ENCODE assay signal across 8 cellular contexts in the genomic region with DNA sequence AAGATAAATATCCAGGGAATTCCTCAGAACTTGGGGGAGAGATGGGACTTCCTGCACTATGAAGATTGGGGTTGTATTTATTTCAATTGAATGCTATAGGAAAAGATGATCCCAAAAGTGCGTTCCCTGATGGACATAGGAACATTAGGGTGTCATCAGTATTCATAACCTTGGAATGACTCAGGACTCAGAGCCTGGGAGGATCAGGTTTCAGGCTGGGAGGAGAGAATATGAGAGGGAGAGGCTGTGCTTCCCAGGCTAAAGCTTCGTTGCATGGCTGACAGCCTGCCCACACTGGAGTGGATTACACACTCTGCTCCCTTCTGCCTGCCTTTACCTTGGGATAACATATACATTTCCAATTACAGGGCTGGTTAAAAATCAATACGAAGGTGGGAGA.
DNase-seq lines count a peak whose midpoint lies in the region; ATAC-seq and TF ChIP-seq lines count a peak whose summit lies in the region.

No MANE protein-coding gene starts in this region.

- CTCF ChIA-PET in SK-N-SH (lab: Yijun Ruan, JAX), result interaction anchor here (1.0 kb wide), 1 partner anchor 27 kb away, joined by 4 read pairs; no protein-coding TSS in a partner anchor

- H3K4me2 ChIP-seq in SK-N-SH, result 0 out of 2 replicates have a peak overlapping the region, but pooled peaks have one; percentile 22

- H3K36me3 ChIP-seq in left ventricle myocardium inferior, result no peaks in the 10 kb centered on the region
- no peaks in the 10 kb centered on the region for H3K36me3 ChIP-seq in SK-N-SH (replicated peaks in 1 of 2; ENCODE audit: control insufficient read depth in 1 of 2, insufficient read depth in 2 of 2, low read length in 1 of 2)

- H3K4me3 ChIP-seq in left ventricle myocardium inferior (no peak overlapping the region), SK-N-SH (ENCODE audit: low read depth in 2 of 2, low read length in 1 of 2) (no peak overlapping the region)

- peak; percentile 60 for ATAC-seq in Right ventricle myocardium inferior
- peak; percentile 72 to 96 for ATAC-seq in left cardiac atrium

- 13% methylated on average over 3 of the region's 3 CpGs for WGBS in SK-N-SH (ENCODE audit: low lambda C conversion rate)

- peak overlapping the region; percentile 27; the same call in 1 of the 2 replicates for H3K9ac ChIP-seq in SK-N-SH

- intact Hi-C loops in Right ventricle myocardium inferior (cut with DNase I), result no loop called here
- intact Hi-C loops in left ventricle myocardium inferior (cut with micrococcal nuclease), result no loop called here
- intact Hi-C loops in left cardiac atrium (cut with DNase I), result no loop called here

- DNase-seq in Right ventricle myocardium inferior (ENCODE audit: missing footprints), result no peak
- DNase-seq in left ventricle myocardium inferior, result no peak
- DNase-seq in SK-N-SH, result peak; percentile 20
- no peak for DNase-seq in left cardiac atrium
- no peak for DNase-seq in activated T-cell treated with anti-CD3 and anti-CD28 coated beads for 4 hours
- DNase-seq in HT-29 (ENCODE audit: low spot score), result no peak
- DNase-seq in NCI-H1092 treated with DMSO at 0.1 percent for 48 hours (lab: John Stamatoyannopoulos, UW), result no peak
- no peak for DNase-seq in stimulated activated CD4-positive, alpha-beta T cell treated with anti-CD3 and anti-CD28 coated beads, Interleukin-1b, Interleukin-23, amount 100 ng/mL, for 48 hours

- H2AFZ ChIP-seq in SK-N-SH (ENCODE audit: low read depth), result peak overlapping the region; percentile 94; the same call in 1 of the 2 replicates

- H3K27ac ChIP-seq in left ventricle myocardium inferior (replicated peaks) (no peak overlapping the region), SK-N-SH (ENCODE audit: low read depth in 2 of 2, low read length in 1 of 2) (peak overlapping the region; percentile 40 to 73; a peak in 3 of 4 replicates)

- TF ChIP-seq RAD21 in SK-N-SH (IDR thresholded peaks at IDR 0.05; ENCODE audit: low read length), result no peak

- no peaks in the 10 kb centered on the region for H3K9me2 ChIP-seq in SK-N-SH

- H3K9me3 ChIP-seq in left ventricle myocardium inferior (replicated peaks) (no peaks in the 10 kb centered on the region), SK-N-SH (no peaks in the 10 kb centered on the region)

- H3K4me1 ChIP-seq in left ventricle myocardium inferior (no peaks in the 10 kb centered on the region), SK-N-SH (ENCODE audit: control insufficient read depth in 1 of 2, insufficient read depth in 2 of 2, low read depth in 1 of 2, low read length in 1 of 2) (peaks cover 8 to 9% of the 10 kb centered on the region in 2 experiments; a peak in 2 of 4 replicates)

- no peaks in the 10 kb centered on the region for H4K20me1 ChIP-seq in SK-N-SH (ENCODE audit: insufficient read depth)

- H3K27me3 ChIP-seq in left ventricle myocardium inferior (ENCODE audit: low read depth) (no peaks in the 10 kb centered on the region), SK-N-SH (ENCODE audit: insufficient read depth) (no peaks in the 10 kb centered on the region)

- TF ChIP-seq EP300 in SK-N-SH (IDR thresholded peaks at IDR 0.05; ENCODE audit: borderline replicate concordance in 1 of 2, low read depth in 1 of 2, low read length in 1 of 2), result no peak

- POLR2A ChIA-PET in SK-N-SH (lab: Yijun Ruan, JAX), result no interaction called here

- no peaks in the 10 kb centered on the region for H3F3A ChIP-seq in SK-N-SH (replicated peaks; ENCODE audit: insufficient read depth)

- no peak for TF ChIP-seq CTCF in left ventricle myocardium inferior (IDR thresholded peaks at IDR 0.05; ENCODE audit: borderline replicate concordance)
- no peak for TF ChIP-seq CTCF in SK-N-SH (IDR thresholded peaks at IDR 0.05)

- no peaks in the 10 kb centered on the region for H3K79me2 ChIP-seq in SK-N-SH (ENCODE audit: insufficient read depth)

TF ChIP-seq in SK-N-SH, 30 proteins besides CTCF, POLR2A, EP300 and RAD21:
- TF ChIP-seq RXRA (IDR thresholded peaks at IDR 0.05; ENCODE audit: borderline replicate concordance, low read depth), result no peak
- no peak for TF ChIP-seq TAF1 (IDR thresholded peaks at IDR 0.05; ENCODE audit: borderline replicate concordance, low read depth, low read length)
- no peak for TF ChIP-seq RFX5 (IDR thresholded peaks at IDR 0.05; ENCODE audit: low read length)
- no peak for TF ChIP-seq SMC3 (IDR thresholded peaks at IDR 0.05; ENCODE audit: low read depth, low read length)
- no peak for TF ChIP-seq TCF12 (IDR thresholded peaks at IDR 0.05)
- TF ChIP-seq GATA2 (CRISPR knock-in tag; IDR thresholded peaks at IDR 0.05), result no peak
- TF ChIP-seq USF2 (IDR thresholded peaks at IDR 0.05; ENCODE audit: borderline replicate concordance, low read depth, low read length), result no peak
- TF ChIP-seq NRF1 (IDR thresholded peaks at IDR 0.05; ENCODE audit: low read depth, low read length), result no peak
- TF ChIP-seq POLR2AphosphoS5 (IDR thresholded peaks at IDR 0.05; ENCODE audit: low read depth, low read length), result no peak
- no peak for TF ChIP-seq RCOR1 (IDR thresholded peaks at IDR 0.05; ENCODE audit: low read length)
- TF ChIP-seq, protein P1, sequence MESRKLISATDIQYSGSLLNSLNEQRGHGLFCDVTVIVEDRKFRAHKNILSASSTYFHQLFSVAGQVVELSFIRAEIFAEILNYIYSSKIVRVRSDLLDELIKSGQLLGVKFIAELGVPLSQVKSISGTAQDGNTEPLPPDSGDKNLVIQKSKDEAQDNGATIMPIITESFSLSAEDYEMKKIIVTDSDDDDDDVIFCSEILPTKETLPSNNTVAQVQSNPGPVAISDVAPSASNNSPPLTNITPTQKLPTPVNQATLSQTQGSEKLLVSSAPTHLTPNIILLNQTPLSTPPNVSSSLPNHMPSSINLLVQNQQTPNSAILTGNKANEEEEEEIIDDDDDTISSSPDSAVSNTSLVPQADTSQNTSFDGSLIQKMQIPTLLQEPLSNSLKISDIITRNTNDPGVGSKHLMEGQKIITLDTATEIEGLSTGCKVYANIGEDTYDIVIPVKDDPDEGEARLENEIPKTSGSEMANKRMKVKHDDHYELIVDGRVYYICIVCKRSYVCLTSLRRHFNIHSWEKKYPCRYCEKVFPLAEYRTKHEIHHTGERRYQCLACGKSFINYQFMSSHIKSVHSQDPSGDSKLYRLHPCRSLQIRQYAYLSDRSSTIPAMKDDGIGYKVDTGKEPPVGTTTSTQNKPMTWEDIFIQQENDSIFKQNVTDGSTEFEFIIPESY (IDR thresholded peaks at IDR 0.05; ENCODE audit: borderline replicate concordance, low read depth), result no peak
- TF ChIP-seq FOSL2 (IDR thresholded peaks at IDR 0.05; ENCODE audit: borderline replicate concordance, low read depth), result peak; percentile 71; the same call in 1 of the 2 replicates
- no peak for TF ChIP-seq MEF2A (IDR thresholded peaks at IDR 0.05; ENCODE audit: borderline replicate concordance, low read depth)
- no peak for TF ChIP-seq CHD2 (IDR thresholded peaks at IDR 0.05; ENCODE audit: low read length, partially characterized antibody)
- TF ChIP-seq MAX (IDR thresholded peaks at IDR 0.05; ENCODE audit: low read depth), result 0 out of 2 replicates have a peak, but pooled peaks have one; percentile 35
- no peak for TF ChIP-seq FOXM1 (IDR thresholded peaks at IDR 0.05; ENCODE audit: low read depth)
- peak; percentile 74 for TF ChIP-seq JUND (IDR thresholded peaks at IDR 0.05)
- TF ChIP-seq MXI1 (IDR thresholded peaks at IDR 0.05; ENCODE audit: low read depth, low read length), result no peak
- TF ChIP-seq, protein P2, sequence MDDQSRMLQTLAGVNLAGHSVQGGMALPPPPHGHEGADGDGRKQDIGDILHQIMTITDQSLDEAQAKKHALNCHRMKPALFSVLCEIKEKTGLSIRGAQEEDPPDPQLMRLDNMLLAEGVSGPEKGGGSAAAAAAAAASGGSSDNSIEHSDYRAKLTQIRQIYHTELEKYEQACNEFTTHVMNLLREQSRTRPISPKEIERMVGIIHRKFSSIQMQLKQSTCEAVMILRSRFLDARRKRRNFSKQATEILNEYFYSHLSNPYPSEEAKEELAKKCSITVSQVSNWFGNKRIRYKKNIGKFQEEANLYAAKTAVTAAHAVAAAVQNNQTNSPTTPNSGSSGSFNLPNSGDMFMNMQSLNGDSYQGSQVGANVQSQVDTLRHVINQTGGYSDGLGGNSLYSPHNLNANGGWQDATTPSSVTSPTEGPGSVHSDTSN (IDR thresholded peaks at IDR 0.05), result peak; percentile 53; the same call in 1 of the 2 replicates
